2 cellular contexts compared by ENCODE assay signal in genomic region chr16:82083710-82084353, GRCh38.
TF ChIP-seq lines count a peak whose summit lies in the region.

No MANE protein-coding gene starts in this region.

TF ChIP-seq in HepG2, 621 proteins besides CTCF, POLR2A, EP300 and RAD21 (continued from another document and continues in another):
- TF ChIP-seq ZNF609 (CRISPR knock-in tag; IDR thresholded peaks at IDR 0.05; ENCODE audit: borderline replicate concordance) (peak; percentile 39; the same call in 1 of the 2 replicates), KMT2A (CRISPR knock-in tag; IDR thresholded peaks at IDR 0.05) (peak; percentile 25; the same call in 1 of the 2 replicates), ZNF441 (CRISPR knock-in tag; IDR thresholded peaks at IDR 0.05; ENCODE audit: borderline replicate concordance) (no peak), TFDP1 (CRISPR knock-in tag; IDR thresholded peaks at IDR 0.05; ENCODE audit: borderline replicate concordance) (0 out of 2 replicates have a peak, but pooled peaks have one; percentile 23), TEF (CRISPR knock-in tag; IDR thresholded peaks at IDR 0.05) (0 out of 2 replicates have a peak, but pooled peaks have one; percentile 40), ZNF883 (CRISPR knock-in tag; IDR thresholded peaks at IDR 0.05; ENCODE audit: not compliant biosample characterization) (no peak), MED1 (CRISPR knock-in tag; IDR thresholded peaks at IDR 0.05) (peak; percentile 88), KDM6A (CRISPR knock-in tag; IDR thresholded peaks at IDR 0.05; ENCODE audit: low read depth) (peak; percentile 74; the same call in 1 of the 2 replicates), ZNF510 (CRISPR knock-in tag; IDR thresholded peaks at IDR 0.05; ENCODE audit: low read depth) (no peak), HDAC2 (CRISPR knock-in tag; IDR thresholded peaks at IDR 0.05) (peak; percentile 65), ZNF460 (CRISPR knock-in tag; IDR thresholded peaks at IDR 0.05; ENCODE audit: borderline replicate concordance) (no peak), PAXIP1 (CRISPR knock-in tag; conservative IDR thresholded peaks at IDR 0.05) (peak; percentile 90), YEATS4 (CRISPR knock-in tag; IDR thresholded peaks at IDR 0.05; ENCODE audit: borderline replicate concordance) (0 out of 2 replicates have a peak, but pooled peaks have one; percentile 34), PHF8 (CRISPR knock-in tag; IDR thresholded peaks at IDR 0.05) (0 out of 2 replicates have a peak, but pooled peaks have one; percentile 24), RXRB (CRISPR knock-in tag; IDR thresholded peaks at IDR 0.05; ENCODE audit: borderline replicate concordance) (peak; percentile 77), MEIS2 (CRISPR knock-in tag; IDR thresholded peaks at IDR 0.05) (0 out of 2 replicates have a peak, but pooled peaks have one; percentile 35), KAT8 (CRISPR knock-in tag; IDR thresholded peaks at IDR 0.05) (peak; percentile 37; the same call in 1 of the 2 replicates), FOXJ3 (CRISPR knock-in tag; IDR thresholded peaks at IDR 0.05; ENCODE audit: borderline replicate concordance) (peak; percentile 56; the same call in 1 of the 2 replicates)

TF ChIP-seq in SK-N-SH treated with all-trans-retinoic acid at 6 μM for 48 hours, 23 proteins besides CTCF, POLR2A, EP300 and RAD21 (continued from another document):
- TF ChIP-seq ARNTL (CRISPR knock-in tag; IDR thresholded peaks at IDR 0.05; ENCODE audit: borderline replicate concordance, low read depth) (no peak), ZC3H10 (CRISPR knock-in tag; IDR thresholded peaks at IDR 0.05) (no peak), CSRNP3 (CRISPR knock-in tag; IDR thresholded peaks at IDR 0.05) (no peak), TCF4 (CRISPR knock-in tag; IDR thresholded peaks at IDR 0.05; ENCODE audit: borderline replicate concordance) (no peak), PPARA (CRISPR knock-in tag; IDR thresholded peaks at IDR 0.05; ENCODE audit: borderline replicate concordance) (no peak)
